35 cellular contexts compared by ENCODE assay signal in genomic region chr4:71355971-71356370, GRCh38. TPM values are rescaled to one million over a fixed set of nuclear protein-coding genes. Genes with fewer than 3 reads are reported as not detected.
"Had no signal": no experiment of that assay in that cellular context is flagged by ENCODE, and none has a peak within 500 bp of the region (broad histone marks: within the 10 kb centered on the region; RNA-seq: fewer than 3 reads in every experiment).

No MANE protein-coding gene starts in this region.

- DNase-seq: Karpas-422, Kasumi-1, MG63, MM.1S, MV-4-11, NCI-H1048, NCI-H1092, NCI-H1092 treated with DMSO at 0.1 percent for 48 hours, NCI-H1105, NCI-H1417, NCI-H1417 treated with DMSO at 0.1 percent for 48 hours, NCI-H1436, NCI-H1436 treated with DMSO at 0.1 percent for 48 hours, NCI-H146, NCI-H1694, NCI-H1694 treated with DMSO at 0.1 percent for 48 hours, NCI-H187, NCI-H187 treated with DMSO at 0.1 percent for 48 hours, NCI-H1930, NCI-H2029, NCI-H2029 treated with DMSO at 0.1 percent for 48 hours, NCI-H2081, NCI-H2081 treated with DMSO at 0.1 percent for 48 hours, NCI-H2107, NCI-H2171, NCI-H2171 treated with DMSO at 0.1 percent for 48 hours, NCI-H2227 treated with DMSO at 0.1 percent for 48 hours, NCI-H226, NCI-H345, NCI-H446, NCI-H446 treated with DMSO at 0.1 percent for 48 hours, NCI-H510A, NCI-H510A treated with DMSO at 0.1 percent for 48 hours, NCI-H524 had no signal

RNA-seq across cellular contexts. Expression of gene SLC4A4, which starts 17.2 kb away (rescaled TPM):
- total RNA-seq: MCF 10A had no signal
